In genomic region chr5:148540636-148541035, GRCh38 we compare ENCODE assay signal across 19 cellular contexts.
"Had no signal": no experiment of that assay in that cellular context is flagged by ENCODE, and none has a peak within 500 bp of the region (broad histone marks: within the 10 kb centered on the region; RNA-seq: fewer than 3 reads in every experiment).

No MANE protein-coding gene starts in this region.

- H3K27me3 ChIP-seq: body of pancreas, pancreas, stomach had no signal

- ATAC-seq: activated CD8-positive, alpha-beta T cell treated with anti-CD3 and anti-CD28 coated beads, Interleukin-2, amount 10 ng/mL, durations not matched to agents 7 days and 5 days; body of pancreas; naive thymus-derived CD8-positive, alpha-beta T cell; pancreas; sciatic nerve had no signal

- H3K9me3 ChIP-seq: body of pancreas, pancreas, stomach had no signal

- H3K4me2 ChIP-seq: smooth muscle cell had no signal

- DNase-seq: activated CD4-positive, alpha-beta T cell treated with anti-CD3 and anti-CD28 coated beads, Interleukin-2, amount 10 ng/mL, durations not matched to agents 7 days and 5 days; activated CD4-positive, CD25-positive, alpha-beta regulatory T cell; activated CD8-positive, alpha-beta T cell treated with anti-CD3 and anti-CD28 coated beads, Interleukin-2, amount 10 ng/mL, durations not matched to agents 7 days and 5 days; activated naive CD4-positive, alpha-beta T cell treated with Interleukin-2 at 50 U/mL for 16 hours; activated naive CD8-positive, alpha-beta T cell treated with anti-CD3 and anti-CD28 coated beads, Interleukin-2, amount 10 ng/mL, durations not matched to agents 7 days and 5 days; activated T-cell treated with anti-CD3 and anti-CD28 coated beads, Interleukin-2, amount 50 U/mL, for 24 hours; amygdala; body of pancreas; foreskin melanocyte; glutamatergic neuron; hippocampal formation; naive thymus-derived CD8-positive, alpha-beta T cell; pancreas; stimulated activated CD4-positive, alpha-beta T cell treated with anti-CD3 and anti-CD28 coated beads, Interleukin-4, amount 100 ng/mL, for 24 hours; stomach; T1000 had no signal

- H3K4me1 ChIP-seq: body of pancreas, pancreas, stomach had no signal

- H3K36me3 ChIP-seq: pancreas, stomach had no signal

- H3K27ac ChIP-seq: body of pancreas, pancreas, stomach had no signal

- H3K4me3 ChIP-seq: body of pancreas, coronary artery, pancreas, smooth muscle cell, stomach had no signal
